1 cellular context compared by ENCODE assay signal in the genomic region with DNA sequence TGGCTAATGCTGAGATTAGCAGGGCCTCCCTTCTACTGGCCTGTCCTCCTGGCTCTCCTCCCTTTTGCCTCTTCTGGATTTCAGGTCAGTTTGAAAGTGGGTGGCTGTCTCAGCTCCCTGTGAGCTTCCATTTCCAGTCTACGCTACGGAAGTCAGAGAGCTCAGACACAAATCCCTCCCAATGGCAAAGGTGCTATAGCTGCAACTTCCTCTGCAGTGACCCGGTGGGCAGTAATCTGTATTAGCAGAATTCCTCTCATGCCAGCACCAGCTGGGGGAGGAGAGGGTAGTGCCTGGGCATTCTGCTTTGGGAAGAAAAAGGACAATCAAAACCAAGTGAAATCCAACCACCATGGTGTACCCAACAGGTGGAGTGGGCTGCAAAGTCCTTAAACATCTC.
TF ChIP-seq lines count a peak whose summit lies in the region.

No MANE protein-coding gene starts in this region.

TF ChIP-seq in HCT116, 20 proteins besides CTCF, POLR2A, EP300 and RAD21:
- TF ChIP-seq SRF (IDR thresholded peaks at IDR 0.05; ENCODE audit: low read depth) (no peak), EZH2phosphoT487 (IDR thresholded peaks at IDR 0.05; ENCODE audit: borderline replicate concordance) (no peak), ZNF274 (IDR thresholded peaks at IDR 0.05; ENCODE audit: low read depth, low read length) (no peak), CEBPB (IDR thresholded peaks at IDR 0.05; ENCODE audit: low read depth) (no peak), ELF1 (IDR thresholded peaks at IDR 0.05; ENCODE audit: borderline replicate concordance, low read depth) (no peak), YY1 (IDR thresholded peaks at IDR 0.05; ENCODE audit: extremely low read depth, insufficient replicate concordance, low read depth, low read length) (no peak), EZH2 (IDR thresholded peaks at IDR 0.05) (no peak), CBX3 (IDR thresholded peaks at IDR 0.05; ENCODE audit: low read depth) (no peak), SIN3A (IDR thresholded peaks at IDR 0.05; ENCODE audit: low read depth) (no peak), ZFX (IDR thresholded peaks at IDR 0.05) (no peak), POLR2AphosphoS5 (IDR thresholded peaks at IDR 0.05; ENCODE audit: low read depth, low read length) (no peak), EGR1 (IDR thresholded peaks at IDR 0.05; ENCODE audit: low read depth) (no peak), FOSL1 (IDR thresholded peaks at IDR 0.05; ENCODE audit: low read depth) (no peak), TCF7L2 (IDR thresholded peaks at IDR 0.05; ENCODE audit: borderline replicate concordance, extremely low read depth, insufficient read depth, insufficient read length) (no peak), SP1 (IDR thresholded peaks at IDR 0.05; ENCODE audit: low read depth) (no peak), JUND (IDR thresholded peaks at IDR 0.05) (no peak)
- TF ChIP-seq, protein P1, sequence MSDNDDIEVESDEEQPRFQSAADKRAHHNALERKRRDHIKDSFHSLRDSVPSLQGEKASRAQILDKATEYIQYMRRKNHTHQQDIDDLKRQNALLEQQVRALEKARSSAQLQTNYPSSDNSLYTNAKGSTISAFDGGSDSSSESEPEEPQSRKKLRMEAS (IDR thresholded peaks at IDR 0.05) = no peak
- TF ChIP-seq, protein P2, sequence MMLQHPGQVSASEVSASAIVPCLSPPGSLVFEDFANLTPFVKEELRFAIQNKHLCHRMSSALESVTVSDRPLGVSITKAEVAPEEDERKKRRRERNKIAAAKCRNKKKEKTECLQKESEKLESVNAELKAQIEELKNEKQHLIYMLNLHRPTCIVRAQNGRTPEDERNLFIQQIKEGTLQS (IDR thresholded peaks at IDR 0.05) = no peak
- TF ChIP-seq, protein P3, sequence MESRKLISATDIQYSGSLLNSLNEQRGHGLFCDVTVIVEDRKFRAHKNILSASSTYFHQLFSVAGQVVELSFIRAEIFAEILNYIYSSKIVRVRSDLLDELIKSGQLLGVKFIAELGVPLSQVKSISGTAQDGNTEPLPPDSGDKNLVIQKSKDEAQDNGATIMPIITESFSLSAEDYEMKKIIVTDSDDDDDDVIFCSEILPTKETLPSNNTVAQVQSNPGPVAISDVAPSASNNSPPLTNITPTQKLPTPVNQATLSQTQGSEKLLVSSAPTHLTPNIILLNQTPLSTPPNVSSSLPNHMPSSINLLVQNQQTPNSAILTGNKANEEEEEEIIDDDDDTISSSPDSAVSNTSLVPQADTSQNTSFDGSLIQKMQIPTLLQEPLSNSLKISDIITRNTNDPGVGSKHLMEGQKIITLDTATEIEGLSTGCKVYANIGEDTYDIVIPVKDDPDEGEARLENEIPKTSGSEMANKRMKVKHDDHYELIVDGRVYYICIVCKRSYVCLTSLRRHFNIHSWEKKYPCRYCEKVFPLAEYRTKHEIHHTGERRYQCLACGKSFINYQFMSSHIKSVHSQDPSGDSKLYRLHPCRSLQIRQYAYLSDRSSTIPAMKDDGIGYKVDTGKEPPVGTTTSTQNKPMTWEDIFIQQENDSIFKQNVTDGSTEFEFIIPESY (IDR thresholded peaks at IDR 0.05; ENCODE audit: extremely low read depth, insufficient replicate concordance, low read length) = no peak
- TF ChIP-seq, protein P4, sequence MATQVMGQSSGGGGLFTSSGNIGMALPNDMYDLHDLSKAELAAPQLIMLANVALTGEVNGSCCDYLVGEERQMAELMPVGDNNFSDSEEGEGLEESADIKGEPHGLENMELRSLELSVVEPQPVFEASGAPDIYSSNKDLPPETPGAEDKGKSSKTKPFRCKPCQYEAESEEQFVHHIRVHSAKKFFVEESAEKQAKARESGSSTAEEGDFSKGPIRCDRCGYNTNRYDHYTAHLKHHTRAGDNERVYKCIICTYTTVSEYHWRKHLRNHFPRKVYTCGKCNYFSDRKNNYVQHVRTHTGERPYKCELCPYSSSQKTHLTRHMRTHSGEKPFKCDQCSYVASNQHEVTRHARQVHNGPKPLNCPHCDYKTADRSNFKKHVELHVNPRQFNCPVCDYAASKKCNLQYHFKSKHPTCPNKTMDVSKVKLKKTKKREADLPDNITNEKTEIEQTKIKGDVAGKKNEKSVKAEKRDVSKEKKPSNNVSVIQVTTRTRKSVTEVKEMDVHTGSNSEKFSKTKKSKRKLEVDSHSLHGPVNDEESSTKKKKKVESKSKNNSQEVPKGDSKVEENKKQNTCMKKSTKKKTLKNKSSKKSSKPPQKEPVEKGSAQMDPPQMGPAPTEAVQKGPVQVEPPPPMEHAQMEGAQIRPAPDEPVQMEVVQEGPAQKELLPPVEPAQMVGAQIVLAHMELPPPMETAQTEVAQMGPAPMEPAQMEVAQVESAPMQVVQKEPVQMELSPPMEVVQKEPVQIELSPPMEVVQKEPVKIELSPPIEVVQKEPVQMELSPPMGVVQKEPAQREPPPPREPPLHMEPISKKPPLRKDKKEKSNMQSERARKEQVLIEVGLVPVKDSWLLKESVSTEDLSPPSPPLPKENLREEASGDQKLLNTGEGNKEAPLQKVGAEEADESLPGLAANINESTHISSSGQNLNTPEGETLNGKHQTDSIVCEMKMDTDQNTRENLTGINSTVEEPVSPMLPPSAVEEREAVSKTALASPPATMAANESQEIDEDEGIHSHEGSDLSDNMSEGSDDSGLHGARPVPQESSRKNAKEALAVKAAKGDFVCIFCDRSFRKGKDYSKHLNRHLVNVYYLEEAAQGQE (IDR thresholded peaks at IDR 0.05; ENCODE audit: low read depth) = no peak
